ENCODE assay signal across 1 cellular context in genomic region chr17:1455748-1456599, GRCh38.
TF ChIP-seq lines count a peak whose summit lies in the region.

Gene CRK, minus strand, starts transcription at chr17:1456232. Its CDS starts 115 bp downstream, at chr17:1456117.

TF ChIP-seq in HepG2, 621 proteins besides CTCF, POLR2A, EP300 and RAD21 (continued from another document and continues in another):
- no peak for TF ChIP-seq ZBED4 (CRISPR knock-in tag; IDR thresholded peaks at IDR 0.05; ENCODE audit: borderline replicate concordance)
- no peak for TF ChIP-seq ZNF597 (CRISPR knock-in tag; IDR thresholded peaks at IDR 0.05)
- TF ChIP-seq MAZ (IDR thresholded peaks at IDR 0.05; ENCODE audit: borderline replicate concordance, low read depth, low read length): peak; percentile 75
- peak; percentile 21; the same call in 1 of the 2 replicates for TF ChIP-seq MAZ (CRISPR knock-in tag; IDR thresholded peaks at IDR 0.05; ENCODE audit: low read depth)
- TF ChIP-seq DMTF1 (CRISPR knock-in tag; IDR thresholded peaks at IDR 0.05): no peak
- TF ChIP-seq MAFF (IDR thresholded peaks at IDR 0.05; ENCODE audit: low read depth, low read length): no peak
- no peak; the same call in 1 of the 2 replicates for TF ChIP-seq KDM5A (IDR thresholded peaks at IDR 0.05; ENCODE audit: borderline replicate concordance, low read length)
- no peak for TF ChIP-seq TFE3 (CRISPR knock-in tag; IDR thresholded peaks at IDR 0.05)
- TF ChIP-seq SNAPC5 (CRISPR knock-in tag; IDR thresholded peaks at IDR 0.05; ENCODE audit: borderline replicate concordance): no peak
- TF ChIP-seq THRA (CRISPR knock-in tag; IDR thresholded peaks at IDR 0.05; ENCODE audit: borderline replicate concordance): no peak
- no peak for TF ChIP-seq ZNF3 (CRISPR knock-in tag; IDR thresholded peaks at IDR 0.05)
- TF ChIP-seq ZNF589 (CRISPR knock-in tag; conservative IDR thresholded peaks at IDR 0.05): peak; percentile 51; the same call in 1 of the 2 replicates
- TF ChIP-seq SNAI1 (CRISPR knock-in tag; IDR thresholded peaks at IDR 0.05; ENCODE audit: borderline replicate concordance): no peak
- TF ChIP-seq IKZF5 (CRISPR knock-in tag; IDR thresholded peaks at IDR 0.05): peak; percentile 69; the same call in 1 of the 2 replicates
- peak; percentile 78; the same call in 1 of the 2 replicates for TF ChIP-seq ZNF709 (CRISPR knock-in tag; IDR thresholded peaks at IDR 0.05)
- no peak for TF ChIP-seq ONECUT2 (CRISPR knock-in tag; IDR thresholded peaks at IDR 0.05)
- TF ChIP-seq ZNF720 (CRISPR knock-in tag; IDR thresholded peaks at IDR 0.05): no peak
- TF ChIP-seq ZNF207 (IDR thresholded peaks at IDR 0.05; ENCODE audit: borderline replicate concordance): no peak
- peak; percentile 30 for TF ChIP-seq SKI (IDR thresholded peaks at IDR 0.05; ENCODE audit: partially characterized antibody)
- TF ChIP-seq ZNF891 (CRISPR knock-in tag; IDR thresholded peaks at IDR 0.05): no peak
- TF ChIP-seq ZNF567 (CRISPR knock-in tag; IDR thresholded peaks at IDR 0.05; ENCODE audit: borderline replicate concordance): peak; percentile 46; the same call in 1 of the 2 replicates
- TF ChIP-seq GMEB2 (CRISPR knock-in tag; IDR thresholded peaks at IDR 0.05; ENCODE audit: low read depth): no peak
- no peak for TF ChIP-seq SMC3 (IDR thresholded peaks at IDR 0.05; ENCODE audit: low read length)
- no peak for TF ChIP-seq AHDC1 (CRISPR knock-in tag; IDR thresholded peaks at IDR 0.05; ENCODE audit: borderline replicate concordance)
- TF ChIP-seq GPN1 (CRISPR knock-in tag; IDR thresholded peaks at IDR 0.05; ENCODE audit: borderline replicate concordance): no peak
- 0 out of 2 replicates have a peak, but pooled peaks have one; percentile 51 for TF ChIP-seq ZNF383 (CRISPR knock-in tag; IDR thresholded peaks at IDR 0.05; ENCODE audit: borderline replicate concordance)
- no peak for TF ChIP-seq ATRX (CRISPR knock-in tag; IDR thresholded peaks at IDR 0.05; ENCODE audit: borderline replicate concordance)
- TF ChIP-seq ZNF329 (CRISPR knock-in tag; IDR thresholded peaks at IDR 0.05; ENCODE audit: low read depth): no peak
- TF ChIP-seq ELF1 (CRISPR knock-in tag; IDR thresholded peaks at IDR 0.05): peak; percentile 52; the same call in 1 of the 2 replicates
- TF ChIP-seq ZHX1 (CRISPR knock-in tag; IDR thresholded peaks at IDR 0.05; ENCODE audit: low read depth): peak; percentile 69; the same call in 1 of the 2 replicates
- TF ChIP-seq ZNF543 (CRISPR knock-in tag; IDR thresholded peaks at IDR 0.05): peak; percentile 42; the same call in 1 of the 2 replicates
- no peak for TF ChIP-seq TOPORS (CRISPR knock-in tag; IDR thresholded peaks at IDR 0.05)
